Comparison of ENCODE assay signal across 9 cellular contexts in genomic region chr5:147509041-147509709, GRCh38. TPM values are rescaled to one million over a fixed set of nuclear protein-coding genes. Genes with fewer than 3 reads are reported as not detected.
A peak's percentile ranks its signal among the peaks of the same experiment; 100 is the strongest.
DNase-seq lines count a peak whose midpoint lies in the region; ATAC-seq, FAIRE-seq and TF ChIP-seq lines count a peak whose summit lies in the region.
"Had no signal": no experiment of that assay in that cellular context is flagged by ENCODE, and none has a peak within 500 bp of the region (broad histone marks: within the 10 kb centered on the region; RNA-seq: fewer than 3 reads in every experiment).

No MANE protein-coding gene starts in this region.

- H3K9ac ChIP-seq in SK-N-SH (peak overlapping the region; percentile 88), skeletal muscle satellite cell (ENCODE audit: low read depth, low read length) (peak overlapping the region; percentile 72)

- peaks cover 18% of the 10 kb centered on the region for H3F3A ChIP-seq in SK-N-SH (replicated peaks; ENCODE audit: insufficient read depth)

- ATAC-seq in HG02840 (IDR thresholded peaks at IDR 0.05; ENCODE audit: low FRiP score, unreplicated experiment), result no peak

- no peaks in the 10 kb centered on the region for H3K9me2 ChIP-seq in SK-N-SH

- no peak for FAIRE-seq in frontal cortex (lab: Jason Lieb, UNC)

- TF ChIP-seq RAD21 in SK-N-SH (IDR thresholded peaks at IDR 0.05; ENCODE audit: low read length), result no peak

- H3K79me2 ChIP-seq in SK-N-SH (ENCODE audit: insufficient read depth), result peaks cover 54% of the 10 kb centered on the region

- CTCF ChIA-PET in SK-N-SH (lab: Yijun Ruan, JAX), result interaction anchor here (0.9 to 4.5 kb wide), 14 partner anchors 13 to 69 kb away, joined by 3 to 16 read pairs (median 4); no protein-coding TSS in a partner anchor
- CTCF ChIA-PET in GM10248 (lab: Yijun Ruan, JAX), result interaction anchor here (1.2 kb wide), 1 partner anchor 30 kb away, joined by 3 read pairs; no protein-coding TSS in a partner anchor

- H3K9me3 ChIP-seq in SK-N-SH (no peaks in the 10 kb centered on the region), right atrium auricular region (no peaks in the 10 kb centered on the region), skeletal muscle satellite cell (replicated peaks; ENCODE audit: low read length) (no peaks in the 10 kb centered on the region)

- peak overlapping the region; percentile 85; the same call in 1 of the 2 replicates for H2AFZ ChIP-seq in SK-N-SH (ENCODE audit: low read depth)

- H4K20me1 ChIP-seq in SK-N-SH (ENCODE audit: insufficient read depth), result no peaks in the 10 kb centered on the region

- DNase-seq in GOT3 (lab: John Stamatoyannopoulos, UW) (peak; percentile 20), SK-N-SH (peak; percentile 58), right atrium auricular region (ENCODE audit: low spot score) (peak; percentile 66), GM10248 (ENCODE audit: extremely low spot score) (no peak), cerebellar cortex (ENCODE audit: low spot score) (no peak), frontal cortex (ENCODE audit: low spot score in 2 of 2) (no peak)

- H3K4me1 ChIP-seq in SK-N-SH (ENCODE audit: control insufficient read depth in 1 of 2, insufficient read depth in 2 of 2, low read depth in 1 of 2, low read length in 1 of 2) (peaks cover 6 to 7% of the 10 kb centered on the region in 2 experiments; a peak in 3 of 4 replicates), right atrium auricular region (peaks cover 0 to 39% of the 10 kb centered on the region in 2 donors), skeletal muscle satellite cell (ENCODE audit: control insufficient read depth, insufficient read depth, low read length) (peaks cover 27% of the 10 kb centered on the region)

- POLR2A ChIA-PET in SK-N-SH (lab: Yijun Ruan, JAX), result no interaction called here
- POLR2A ChIA-PET in GM10248 (lab: Yijun Ruan, JAX), result no interaction called here

- TF ChIP-seq EP300 in SK-N-SH (IDR thresholded peaks at IDR 0.05; ENCODE audit: borderline replicate concordance in 1 of 2, low read depth in 1 of 2, low read length in 1 of 2), result no peak

- H3K36me3 ChIP-seq in SK-N-SH (replicated peaks in 1 of 2; ENCODE audit: control insufficient read depth in 1 of 2, insufficient read depth in 2 of 2, low read length in 1 of 2) (peaks cover 0 to 7% of the 10 kb centered on the region in 2 experiments), right atrium auricular region (no peaks in the 10 kb centered on the region), skeletal muscle satellite cell (ENCODE audit: insufficient read depth, low read length) (no peaks in the 10 kb centered on the region)

- H3K4me3 ChIP-seq in SK-N-SH (ENCODE audit: low read depth in 2 of 2, low read length in 1 of 2), result peak overlapping the region; percentile 82 to 92
- peak overlapping the region; percentile 50 to 74 for H3K4me3 ChIP-seq in right atrium auricular region
- peak overlapping the region; percentile 80 for H3K4me3 ChIP-seq in skeletal muscle satellite cell (ENCODE audit: low read length)

- no peak for TF ChIP-seq CTCF in SK-N-SH (IDR thresholded peaks at IDR 0.05)
- TF ChIP-seq CTCF in right atrium auricular region (IDR thresholded peaks at IDR 0.05), result no peak
- TF ChIP-seq CTCF in GM10248 (IDR thresholded peaks at IDR 0.05; ENCODE audit: control extremely low read depth, extremely low read depth, low read depth, missing control alignments), result no peak

- no peaks in the 10 kb centered on the region for H3K27me3 ChIP-seq in SK-N-SH (ENCODE audit: insufficient read depth)
- H3K27me3 ChIP-seq in right atrium auricular region, result no peaks in the 10 kb centered on the region
- no peaks in the 10 kb centered on the region for H3K27me3 ChIP-seq in skeletal muscle satellite cell (ENCODE audit: control insufficient read depth, insufficient read depth, low read length)

- H3K27ac ChIP-seq in SK-N-SH (ENCODE audit: low read depth in 2 of 2, low read length in 1 of 2) (peak overlapping the region; percentile 82 to 86), right atrium auricular region (peak overlapping the region; percentile 81)

- 6% methylated on average over 18 of the region's 50 CpGs for WGBS in SK-N-SH (ENCODE audit: low lambda C conversion rate)

- peak overlapping the region; percentile 89 for H3K4me2 ChIP-seq in SK-N-SH
- peak overlapping the region; percentile 100 for H3K4me2 ChIP-seq in skeletal muscle satellite cell (ENCODE audit: low read length)

TF ChIP-seq in SK-N-SH, 30 proteins besides CTCF, POLR2A, EP300 and RAD21:
- TF ChIP-seq PBX3 (IDR thresholded peaks at IDR 0.05) (no peak), YY1 (IDR thresholded peaks at IDR 0.05; ENCODE audit: low read depth) (peak; percentile 59; the same call in 1 of the 2 replicates), TAF1 (IDR thresholded peaks at IDR 0.05; ENCODE audit: borderline replicate concordance, low read depth, low read length) (peak; percentile 10; the same call in 1 of the 2 replicates), GATA2 (CRISPR knock-in tag; IDR thresholded peaks at IDR 0.05) (no peak), MAX (IDR thresholded peaks at IDR 0.05; ENCODE audit: low read depth) (no peak), NFIC (IDR thresholded peaks at IDR 0.05; ENCODE audit: borderline replicate concordance) (no peak), GABPA (IDR thresholded peaks at IDR 0.05; ENCODE audit: low read depth) (no peak)

RNA-seq across cellular contexts. Expression of gene DPYSL3, which starts 0.7 kb away (rescaled TPM):
- 123 and 150 TPM in 2 replicates for polyA plus RNA-seq in SK-N-SH (2012; rRNA removed)
- polyA plus RNA-seq in SK-N-SH (2012; cell fraction: cytosol; rRNA removed), result 117 and 131 TPM in 2 replicates
- polyA plus RNA-seq in SK-N-SH (2012; cell fraction: nucleus; rRNA removed), result 176 and 191 TPM in 2 replicates
- total RNA-seq in right atrium auricular region (10 to 100 TPM; 45.3 to 56.2 TPM), frontal cortex (888 TPM)
- total RNA-seq in skeletal muscle satellite cell (2012; rRNA removed), result 10.9 and 14.0 TPM in 2 replicates
- polyA plus RNA-seq: IgD-negative memory B cell had no signal

Comparison
In these comparisons a context has a peak if more than half of its experiments do, and no peak if none do; other contexts are left out.
1. DNase-seq: peak in GOT3 (single experiment), SK-N-SH (single experiment) and right atrium auricular region (single experiment); none in GM10248 (single experiment), cerebellar cortex (single experiment) and frontal cortex (0 of 2).
2. RNA of gene DPYSL3, which starts 0.7 kb away (total RNA-seq): 888 TPM in frontal cortex (single experiment); 45.3 to 56.2 TPM in right atrium auricular region; every median in the first group is over 10 times any median in the second.
3. Peak in every context shown above with its lines, with median percentiles within 50 percentile points of each other: H3K4me3 ChIP-seq.